In the genomic region with DNA sequence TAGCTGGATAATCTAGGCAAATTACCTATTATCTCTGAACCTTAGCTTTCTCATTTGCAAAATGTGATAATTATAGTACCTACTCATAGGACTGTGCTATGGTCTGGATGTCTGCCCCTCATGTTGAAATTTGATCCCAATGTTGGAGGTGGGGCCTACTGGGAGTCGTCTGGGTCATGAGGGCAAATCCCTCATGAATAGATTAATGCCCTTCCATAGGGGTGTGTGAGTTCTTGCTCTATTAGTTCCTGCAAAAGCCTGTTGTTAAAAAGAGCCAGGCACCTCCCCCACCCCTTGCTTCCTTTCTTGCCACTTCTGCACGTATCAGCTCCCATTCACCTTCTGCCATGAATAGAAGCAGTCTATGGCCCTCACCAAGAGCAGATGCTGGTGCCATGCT, we compare ENCODE assay signal across 15 cellular contexts.
"Had no signal": no experiment of that assay in that cellular context is flagged by ENCODE, and none has a peak within 500 bp of the region (broad histone marks: within the 10 kb centered on the region; RNA-seq: fewer than 3 reads in every experiment).

No MANE protein-coding gene starts in this region.

- DNase-seq: activated CD4-positive, alpha-beta memory T cell treated with anti-CD3 and anti-CD28 coated beads for 36 hours; activated CD8-positive, alpha-beta memory T cell treated with anti-CD3 and anti-CD28 coated beads, Interleukin-2, amount 10 ng/mL, durations not matched to agents 7 days and 5 days; activated naive CD4-positive, alpha-beta T cell treated with anti-CD3 and anti-CD28 coated beads, Interleukin-2, amount 10 ng/mL, durations not matched to agents 7 days and 5 days; activated T-cell treated with anti-CD3 and anti-CD28 coated beads, Interleukin-2, amount 50 U/mL, for 1 hour; erythroblast; left colon; midbrain; sigmoid colon; stimulated activated CD4-positive, alpha-beta T cell treated with anti-CD3 and anti-CD28 coated beads, Interleukin-2, amount 100 ng/mL, for 24 hours; T-helper 9 cell had no signal

- H2AFZ ChIP-seq: parathyroid adenoma had no signal

- H3K9me3 ChIP-seq: sigmoid colon, thoracic aorta had no signal

- H3K4me1 ChIP-seq: parathyroid adenoma, sigmoid colon had no signal

- H3K27ac ChIP-seq: parathyroid adenoma, sigmoid colon, thoracic aorta, VCaP had no signal

- H3K4me3 ChIP-seq: lung, sigmoid colon, thoracic aorta had no signal

- ATAC-seq: activated CD8-positive, alpha-beta memory T cell treated with anti-CD3 and anti-CD28 coated beads, Interleukin-2, amount 10 ng/mL, durations not matched to agents 7 days and 5 days; left colon had no signal

- H3K36me3 ChIP-seq: sigmoid colon, thoracic aorta had no signal

- H3K79me2 ChIP-seq: parathyroid adenoma had no signal

- H3K9ac ChIP-seq: parathyroid adenoma had no signal

- H3K27me3 ChIP-seq: sigmoid colon had no signal

- FAIRE-seq: islet of Langerhans had no signal
